Comparison of ENCODE assay signal across 1 cellular context in genomic region chr5:41433552-41434181, GRCh38.
TF ChIP-seq lines count a peak whose summit lies in the region.

No MANE protein-coding gene starts in this region.

TF ChIP-seq in liver, 16 proteins besides CTCF, POLR2A, EP300 and RAD21 (continued from another document):
- TF ChIP-seq ATF3 (IDR thresholded peaks at IDR 0.05) (no peak), YY1 (IDR thresholded peaks at IDR 0.05) (no peak), ZBTB33 (IDR thresholded peaks at IDR 0.05) (no peak), TAF1 (conservative IDR thresholded peaks at IDR 0.05) (no peak), FOXA2 (IDR thresholded peaks at IDR 0.05) (no peak)
